In genomic region chr11:47642099-47642855, GRCh38 we compare ENCODE assay signal across 8 cellular contexts. TPM values are rescaled to one million over a fixed set of nuclear protein-coding genes. Genes with fewer than 3 reads are reported as not detected.
DNase-seq lines count a peak whose midpoint lies in the region; ATAC-seq and TF ChIP-seq lines count a peak whose summit lies in the region.

Gene MTCH2, minus strand, starts transcription at chr11:47642559. Its CDS starts 94 bp downstream, at chr11:47642465.

- peak; percentile 89 for ATAC-seq in activated T-helper 17 cell treated with anti-CD3 and anti-CD28 coated beads, Interleukin-2, amount 50 U/mL, for 72 hours (replicated peaks)
- peak; percentile 92 to 99 (median 93) for ATAC-seq in natural killer cell

- intact Hi-C loops in natural killer cell (cut with micrococcal nuclease), result loop anchor here (1.0 to 5.0 kb wide), 3 partner anchors 75 to 205 kb away; partner anchors contain the start of genes AGBL2, FNBP4 and NUP160

- peak within 1 kb of the TSS; percentile 92 for H3K4me3 Mint-ChIP-seq in activated T-helper 17 cell treated with anti-CD3 and anti-CD28 coated beads, Interleukin-2, amount 50 U/mL, for 72 hours
- H3K4me3 Mint-ChIP-seq in natural killer cell, result peak within 1 kb of the TSS; percentile 98

- H3K9me3 Mint-ChIP-seq in activated T-helper 17 cell treated with anti-CD3 and anti-CD28 coated beads, Interleukin-2, amount 50 U/mL, for 72 hours, result no peaks in the 10 kb centered on the region
- no peaks in the 10 kb centered on the region for H3K9me3 Mint-ChIP-seq in natural killer cell

- H3K4me1 Mint-ChIP-seq in activated T-helper 17 cell treated with anti-CD3 and anti-CD28 coated beads, Interleukin-2, amount 50 U/mL, for 72 hours, result peaks cover 3% of the 10 kb centered on the region
- peaks cover 12 to 19% of the 10 kb centered on the region in 2 donors for H3K4me1 Mint-ChIP-seq in natural killer cell

- peaks cover 42% of the 10 kb centered on the region for H3K36me3 Mint-ChIP-seq in activated T-helper 17 cell treated with anti-CD3 and anti-CD28 coated beads, Interleukin-2, amount 50 U/mL, for 72 hours (ENCODE audit: low read depth)
- H3K36me3 Mint-ChIP-seq in natural killer cell, result no peaks in the 10 kb centered on the region

- DNase-seq in Daoy (ENCODE audit: low read depth), result peak; percentile 98
- peak; percentile 90 for DNase-seq in GOT3 (lab: John Stamatoyannopoulos, UW)
- peak; percentile 92 for DNase-seq in RPMI8226
- DNase-seq in fibroblast of mammary gland (ENCODE audit: low read depth), result peak; percentile 96
- DNase-seq in natural killer cell, result peak; percentile 93
- peak; percentile 95 for DNase-seq in stimulated activated naive CD4-positive, alpha-beta T cell treated with Interleukin-2 at 50 U/mL for 16 hours (lab: John Stamatoyannopoulos, UW)

- H3K27me3 Mint-ChIP-seq in activated T-helper 17 cell treated with anti-CD3 and anti-CD28 coated beads, Interleukin-2, amount 50 U/mL, for 72 hours, result no peaks in the 10 kb centered on the region
- H3K27me3 Mint-ChIP-seq in natural killer cell (ENCODE audit: low read depth in 2 of 2), result no peaks in the 10 kb centered on the region

- peak within 1 kb of the TSS; percentile 94 for H3K27ac Mint-ChIP-seq in activated T-helper 17 cell treated with anti-CD3 and anti-CD28 coated beads, Interleukin-2, amount 50 U/mL, for 72 hours
- peak within 1 kb of the TSS; percentile 92 to 95 for H3K27ac Mint-ChIP-seq in natural killer cell

- peak within 1 kb of the TSS; percentile 85 for H3K4me3 ChIP-seq in fibroblast of mammary gland (ENCODE audit: control insufficient read depth, low read depth, low read length)

- peak; percentile 39; the same call in 1 of the 2 replicates for TF ChIP-seq CTCF in LNCAP (IDR thresholded peaks at IDR 0.05)
- no peak for TF ChIP-seq CTCF in fibroblast of mammary gland (conservative IDR thresholded peaks at IDR 0.05; ENCODE audit: control insufficient read depth, insufficient read depth, low read depth, low read length)
- TF ChIP-seq CTCF in natural killer cell (IDR thresholded peaks at IDR 0.05), result no peak

RNA-seq across cellular contexts. Expression of gene MTCH2, which starts in this region (rescaled TPM):
- 119 and 128 TPM in 2 replicates for total RNA-seq in Daoy (2014; rRNA removed; shearing (Covaris generic))
- total RNA-seq in activated T-helper 17 cell treated with anti-CD3 and anti-CD28 coated beads, Interleukin-2, amount 50 U/mL, for 72 hours, result 100 to 1,000 TPM in 1 of 2 donors, 10 to 100 TPM in 1; 91.2 to 173 TPM
- total RNA-seq in natural killer cell, result 10 to 100 TPM; 25.0 to 32.4 (median 31.4) TPM

Comparison
In these comparisons a context has a peak if more than half of its experiments do, and no peak if none do; other contexts are left out.
1. Peak in every context shown above with its lines: DNase-seq, ATAC-seq and H3K4me3 ChIP-seq.